ENCODE assay signal across 17 cellular contexts in the genomic region with DNA sequence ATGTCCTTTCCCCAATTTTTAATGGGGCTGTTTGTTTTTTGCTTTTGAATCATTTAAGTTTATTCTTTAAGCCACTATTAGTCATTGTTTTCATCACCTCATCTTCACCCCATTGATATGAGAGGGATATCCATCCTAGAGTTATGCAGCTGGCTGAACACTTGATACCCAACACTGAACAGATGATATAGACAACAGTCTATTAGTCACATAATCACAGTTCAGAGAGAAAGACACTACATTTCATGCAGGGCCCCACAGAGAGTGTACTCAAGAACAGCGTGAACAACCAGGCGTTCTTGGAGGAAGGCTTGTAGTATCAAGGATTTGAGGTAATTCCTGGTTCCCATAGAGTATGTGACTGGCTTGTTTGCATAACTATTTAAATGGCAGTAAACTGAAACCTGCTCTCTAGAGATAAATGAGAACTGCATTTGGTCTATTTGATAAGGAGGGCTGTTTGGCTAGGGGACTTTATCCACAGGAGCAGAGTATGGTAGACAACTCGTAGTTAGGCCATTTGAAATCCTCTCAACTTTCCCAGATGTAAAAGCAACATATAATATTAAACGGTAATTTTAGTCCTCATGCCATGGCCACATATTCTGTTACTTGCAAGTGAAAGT.
A peak's percentile ranks its signal among the peaks of the same experiment; 100 is the strongest.
DNase-seq lines count a peak whose midpoint lies in the region; ATAC-seq and TF ChIP-seq lines count a peak whose summit lies in the region.
"Had no signal": no experiment of that assay in that cellular context is flagged by ENCODE, and none has a peak within 500 bp of the region (broad histone marks: within the 10 kb centered on the region; RNA-seq: fewer than 3 reads in every experiment).

No MANE protein-coding gene starts in this region.

- DNase-seq in DMS53 (lab: John Stamatoyannopoulos, UW) (peak; percentile 59), HuH-7 (ENCODE audit: low spot score) (peak; percentile 3), erythroblast (lab: John Stamatoyannopoulos, UW) (peak; percentile 39 to 61), AG08396 (ENCODE audit: low spot score) (no peak), midbrain (lab: John Stamatoyannopoulos, UW) (no peak)
- no peak for DNase-seq in stimulated activated CD4-positive, alpha-beta T cell treated with anti-CD3 and anti-CD28 coated beads, Interleukin-12 subunit alpha, Interleukin-12 subunit beta, amount 100 ng/mL, for 4 hours
- DNase-seq: activated naive CD8-positive, alpha-beta T cell treated with anti-CD3 and anti-CD28 coated beads, Interleukin-2, amount 10 ng/mL, durations not matched to agents 7 days and 5 days; activated T-cell treated with anti-CD3 and anti-CD28 coated beads, Interleukin-2, amount 50 U/mL, for 72 hours; dorsolateral prefrontal cortex; lower lobe of right lung; NCI-H774; pancreas had no signal

- no peak for TF ChIP-seq CTCF in OCI-LY3 (IDR thresholded peaks at IDR 0.05; ENCODE audit: low read depth, low read length)

- H3K9me3 ChIP-seq in OCI-LY3 (ENCODE audit: insufficient read depth, low read length): no peaks in the 10 kb centered on the region
- H3K9me3 ChIP-seq: lower lobe of right lung, pancreas, thoracic aorta had no signal

- 0 out of 2 replicates have a peak overlapping the region, but pooled peaks have one; percentile 48 for H2AFZ ChIP-seq in OCI-LY3 (ENCODE audit: low read depth, low read length)

- no peaks in the 10 kb centered on the region for H3K27me3 ChIP-seq in OCI-LY3 (ENCODE audit: low read depth, low read length)
- H3K27me3 ChIP-seq: dorsolateral prefrontal cortex, pancreas had no signal

- no peak for ATAC-seq in GM21381 (IDR thresholded peaks at IDR 0.05; ENCODE audit: unreplicated experiment)
- ATAC-seq: activated T-cell treated with anti-CD3 and anti-CD28 coated beads, Interleukin-2, amount 50 U/mL, for 72 hours; lower lobe of right lung; WTC11 had no signal

- no peak overlapping the region for H3K4me3 ChIP-seq in OCI-LY3 (ENCODE audit: low read length)
- H3K4me3 ChIP-seq: dorsolateral prefrontal cortex, lower lobe of right lung, pancreas, skin epidermis, thoracic aorta had no signal

- no peak overlapping the region for H3K27ac ChIP-seq in OCI-LY3 (ENCODE audit: low read length)
- H3K27ac ChIP-seq: dorsolateral prefrontal cortex, lower lobe of right lung, pancreas, skin epidermis, thoracic aorta had no signal

- H3K79me2 ChIP-seq in OCI-LY3 (ENCODE audit: low read length): no peaks in the 10 kb centered on the region

- H3K9ac ChIP-seq in OCI-LY3 (ENCODE audit: low read length): no peak overlapping the region

- no peak overlapping the region for H3K4me2 ChIP-seq in OCI-LY3 (ENCODE audit: low read length)

- TF ChIP-seq POLR2A in erythroblast (IDR thresholded peaks at IDR 0.05; ENCODE audit: low read length): no peak

- H3K36me3 ChIP-seq in OCI-LY3 (replicated peaks; ENCODE audit: low read depth, low read length): no peaks in the 10 kb centered on the region
- H3K36me3 ChIP-seq: lower lobe of right lung, pancreas, thoracic aorta had no signal

- H3K4me1 ChIP-seq in OCI-LY3 (ENCODE audit: low read length): peaks cover 7% of the 10 kb centered on the region; the same call in 1 of the 2 replicates
- H3K4me1 ChIP-seq: lower lobe of right lung, pancreas had no signal

- no peaks in the 10 kb centered on the region for H4K20me1 ChIP-seq in OCI-LY3 (ENCODE audit: insufficient read depth, low read length)

Comparison
In these comparisons a context has a peak if more than half of its experiments do, and no peak if none do; other contexts are left out.
1. DNase-seq: peak in DMS53 (single experiment), HuH-7 (single experiment) and erythroblast (2 of 2); none in stimulated activated CD4-positive, alpha-beta T cell treated with anti-CD3 and anti-CD28 coated beads, Interleukin-12 subunit alpha, Interleukin-12 subunit beta, amount 100 ng/mL, for 4 hours (single experiment), AG08396 (single experiment) and midbrain (single experiment).